21 cellular contexts compared by ENCODE assay signal in genomic region chr10:86941426-86941825, GRCh38. TPM values are rescaled to one million over a fixed set of nuclear protein-coding genes. Genes with fewer than 3 reads are reported as not detected.
"Had no signal": no experiment of that assay in that cellular context is flagged by ENCODE, and none has a peak within 500 bp of the region (broad histone marks: within the 10 kb centered on the region; RNA-seq: fewer than 3 reads in every experiment).

No MANE protein-coding gene starts in this region.

- H3K36me3 Mint-ChIP-seq: IgD-negative memory B cell had no signal

- H3K36me3 ChIP-seq: SJCRH30 had no signal

- H3K4me1 ChIP-seq: SJCRH30 had no signal

- DNase-seq: Kasumi-1, MM.1S, NCI-H1092 treated with DMSO at 0.1 percent for 48 hours, NCI-H1436, NCI-H187, NCI-H2029, NCI-H2081 treated with DMSO at 0.1 percent for 48 hours, NCI-H2171, NCI-H226, NCI-H446, NCI-H510A, NCI-H524 treated with DMSO at 0.1 percent for 48 hours, NCI-H69, NCI-H774, Right ventricle myocardium superior, RPMI8226, SJCRH30 had no signal

- H3K4me3 Mint-ChIP-seq: IgD-negative memory B cell had no signal

- H3K9me3 Mint-ChIP-seq: IgD-negative memory B cell had no signal

- H3K27ac ChIP-seq: HL-60, KMS-11, SJCRH30 had no signal

- H3K4me3 ChIP-seq: K562, SJCRH30 had no signal

- H3K27me3 ChIP-seq: SJCRH30 had no signal

- H3K9me3 ChIP-seq: SJCRH30 had no signal

- H3K9ac ChIP-seq: KMS-11 had no signal

- ATAC-seq: K562 had no signal

- H3K4me2 ChIP-seq: KMS-11 had no signal

RNA-seq across cellular contexts. Expression of gene MMRN2, which starts 16.0 kb away (rescaled TPM):
- polyA plus RNA-seq: IgD-negative memory B cell had no signal

RNA-seq across cellular contexts. Expression of gene SNCG, which starts 17.0 kb away (rescaled TPM):
- polyA plus RNA-seq: IgD-negative memory B cell had no signal

RNA-seq across cellular contexts. Expression of gene ADIRF, which starts 26.9 kb away (rescaled TPM):
- total RNA-seq: K562 had no signal
- polyA plus RNA-seq: IgD-negative memory B cell had no signal
